In the genomic region with DNA sequence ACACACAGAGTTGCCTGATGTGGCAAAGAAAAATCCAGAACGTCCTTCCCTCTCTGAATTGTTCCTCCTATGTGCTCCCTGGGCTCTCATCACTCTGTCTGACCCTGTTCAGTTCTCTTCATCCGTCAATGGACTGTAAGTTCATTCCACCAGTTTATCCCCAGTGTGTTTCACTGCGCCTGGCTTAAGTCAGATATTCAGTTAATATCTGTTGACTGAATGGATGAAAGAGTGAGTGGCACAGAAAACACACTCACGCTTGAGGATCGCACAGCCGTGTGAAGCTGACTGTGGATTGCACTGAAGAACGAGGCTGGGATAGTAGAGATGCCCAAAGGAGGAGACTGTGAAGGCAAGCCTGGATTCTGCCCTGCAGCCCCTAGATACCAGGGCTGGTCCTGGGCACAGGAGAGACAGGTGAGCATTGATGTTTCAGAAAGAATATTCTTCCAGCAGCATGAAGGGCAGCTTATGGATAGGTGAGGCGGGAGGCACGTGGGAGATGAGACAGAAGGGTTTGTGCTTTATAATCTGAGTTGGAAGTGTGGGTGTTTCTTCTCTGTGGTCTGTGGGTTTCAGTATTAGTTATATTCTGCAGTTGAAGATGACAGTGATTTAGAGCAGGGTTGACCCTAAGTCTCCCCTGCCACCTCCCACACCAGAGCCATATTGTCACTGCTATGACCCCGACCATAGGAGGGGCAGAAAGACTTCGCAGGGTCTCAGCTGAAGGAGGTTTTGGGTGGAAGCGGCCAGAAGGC, we compare ENCODE assay signal across 12 cellular contexts.
DNase-seq lines count a peak whose midpoint lies in the region; ATAC-seq and TF ChIP-seq lines count a peak whose summit lies in the region.
"Had no signal": no experiment of that assay in that cellular context is flagged by ENCODE, and none has a peak within 500 bp of the region (broad histone marks: within the 10 kb centered on the region; RNA-seq: fewer than 3 reads in every experiment).

No MANE protein-coding gene starts in this region.

- no peak overlapping the region for H3K27ac Mint-ChIP-seq in endodermal cell
- H3K27ac Mint-ChIP-seq: IgD-negative memory B cell; stimulated activated naive CD8-positive, alpha-beta T cell treated with anti-CD3 and anti-CD28 coated beads, Interleukin-15, Interleukin-2, amounts not matched to agents 100 ng/mL and 50 ng/mL, for 24 hours had no signal

- H3K9me3 Mint-ChIP-seq in endodermal cell, result no peaks in the 10 kb centered on the region
- H3K9me3 Mint-ChIP-seq: IgD-negative memory B cell; stimulated activated naive CD8-positive, alpha-beta T cell treated with anti-CD3 and anti-CD28 coated beads, Interleukin-15, Interleukin-2, amounts not matched to agents 100 ng/mL and 50 ng/mL, for 24 hours had no signal

- H3K27ac ChIP-seq in RWPE2 (ENCODE audit: poor library complexity, severe bottlenecking) (peak overlapping the region; percentile 89), endodermal cell (ENCODE audit: low read depth, low read length) (no peak overlapping the region)

- H3K4me3 ChIP-seq in RWPE2 (ENCODE audit: severe bottlenecking) (no peak overlapping the region), endodermal cell (ENCODE audit: low read length) (no peak overlapping the region)

- WGBS in endodermal cell (ENCODE audit: insufficient coverage in 1 of 2, insufficient read length in 1 of 2), 2 experiments, result 85 to 93% methylated on average over 5 to 12 of the region's 12 CpGs

- no peak overlapping the region for H3K4me3 Mint-ChIP-seq in endodermal cell
- H3K4me3 Mint-ChIP-seq: IgD-negative memory B cell; stimulated activated naive CD8-positive, alpha-beta T cell treated with anti-CD3 and anti-CD28 coated beads, Interleukin-15, Interleukin-2, amounts not matched to agents 100 ng/mL and 50 ng/mL, for 24 hours had no signal

- no peak overlapping the region for H3K9ac ChIP-seq in endodermal cell (ENCODE audit: extremely low read depth, low read length, poor library complexity, severe bottlenecking)

- H3K27me3 ChIP-seq in RWPE2 (ENCODE audit: insufficient read depth, poor library complexity, severe bottlenecking), result no peaks in the 10 kb centered on the region
- no peaks in the 10 kb centered on the region for H3K27me3 ChIP-seq in endodermal cell (ENCODE audit: control insufficient read depth, insufficient read depth, low read length, poor library complexity, severe bottlenecking)

- peaks cover 47% of the 10 kb centered on the region for H3K4me1 Mint-ChIP-seq in endodermal cell

- H3K36me3 Mint-ChIP-seq in endodermal cell (ENCODE audit: low read depth), result no peaks in the 10 kb centered on the region

- H3K4me1 ChIP-seq in RWPE2 (ENCODE audit: insufficient read depth, poor library complexity, severe bottlenecking), result peaks cover 54% of the 10 kb centered on the region
- H3K4me1 ChIP-seq in endodermal cell (ENCODE audit: control insufficient read depth, insufficient read depth, low read length), result peaks cover 15% of the 10 kb centered on the region

- H3K9me3 ChIP-seq in RWPE2 (ENCODE audit: severe bottlenecking) (no peaks in the 10 kb centered on the region), endodermal cell (ENCODE audit: control insufficient read depth, low read length) (no peaks in the 10 kb centered on the region)

- TF ChIP-seq CTCF in RWPE2 (IDR thresholded peaks at IDR 0.05; ENCODE audit: poor library complexity, severe bottlenecking) (no peak), endodermal cell (conservative IDR thresholded peaks at IDR 0.05) (no peak)

- DNase-seq in RWPE2 (ENCODE audit: low spot score) (no peak), endodermal cell (no peak), GF-D8 (lab: John Stamatoyannopoulos, UW) (no peak), NCI-H1436 treated with DMSO at 0.1 percent for 48 hours (lab: John Stamatoyannopoulos, UW) (no peak)
- DNase-seq in effector CD8-positive, alpha-beta T cell (lab: John Stamatoyannopoulos, UW), result no peak
- DNase-seq: DND-41; effector CD4-positive, alpha-beta T cell had no signal

- H3K36me3 ChIP-seq in RWPE2 (ENCODE audit: low read depth) (no peaks in the 10 kb centered on the region), endodermal cell (ENCODE audit: control insufficient read depth, insufficient read depth, low read length) (no peaks in the 10 kb centered on the region)

- ATAC-seq in GM18498 (IDR thresholded peaks at IDR 0.05; ENCODE audit: unreplicated experiment) (peak; percentile 99), GM19397 (IDR thresholded peaks at IDR 0.05; ENCODE audit: unreplicated experiment) (peak; percentile 95), HG02938 (IDR thresholded peaks at IDR 0.05; ENCODE audit: unreplicated experiment) (peak; percentile 99), RWPE2 (ENCODE audit: low read depth) (no peak)

- H3K27me3 Mint-ChIP-seq in endodermal cell (ENCODE audit: insufficient read depth), result no peaks in the 10 kb centered on the region
